1 cellular context compared by ENCODE assay signal in the genomic region with DNA sequence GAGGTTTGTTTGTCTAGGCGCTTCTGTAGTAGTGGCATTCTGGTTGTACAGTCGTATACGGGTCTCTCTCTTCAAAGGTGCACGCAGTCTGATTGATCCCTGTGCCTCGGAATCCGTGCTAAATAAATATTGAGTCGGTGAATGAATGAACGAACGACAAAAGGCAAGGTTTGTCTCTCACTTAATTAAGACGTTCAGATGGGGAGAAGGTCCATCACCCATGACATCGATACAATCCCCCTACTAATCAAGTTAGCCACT.
TF ChIP-seq lines count a peak whose summit lies in the region.

No MANE protein-coding gene starts in this region.

TF ChIP-seq in HepG2, 621 proteins besides CTCF, POLR2A, EP300 and RAD21 (continued from another document):
- TF ChIP-seq, protein P1, sequence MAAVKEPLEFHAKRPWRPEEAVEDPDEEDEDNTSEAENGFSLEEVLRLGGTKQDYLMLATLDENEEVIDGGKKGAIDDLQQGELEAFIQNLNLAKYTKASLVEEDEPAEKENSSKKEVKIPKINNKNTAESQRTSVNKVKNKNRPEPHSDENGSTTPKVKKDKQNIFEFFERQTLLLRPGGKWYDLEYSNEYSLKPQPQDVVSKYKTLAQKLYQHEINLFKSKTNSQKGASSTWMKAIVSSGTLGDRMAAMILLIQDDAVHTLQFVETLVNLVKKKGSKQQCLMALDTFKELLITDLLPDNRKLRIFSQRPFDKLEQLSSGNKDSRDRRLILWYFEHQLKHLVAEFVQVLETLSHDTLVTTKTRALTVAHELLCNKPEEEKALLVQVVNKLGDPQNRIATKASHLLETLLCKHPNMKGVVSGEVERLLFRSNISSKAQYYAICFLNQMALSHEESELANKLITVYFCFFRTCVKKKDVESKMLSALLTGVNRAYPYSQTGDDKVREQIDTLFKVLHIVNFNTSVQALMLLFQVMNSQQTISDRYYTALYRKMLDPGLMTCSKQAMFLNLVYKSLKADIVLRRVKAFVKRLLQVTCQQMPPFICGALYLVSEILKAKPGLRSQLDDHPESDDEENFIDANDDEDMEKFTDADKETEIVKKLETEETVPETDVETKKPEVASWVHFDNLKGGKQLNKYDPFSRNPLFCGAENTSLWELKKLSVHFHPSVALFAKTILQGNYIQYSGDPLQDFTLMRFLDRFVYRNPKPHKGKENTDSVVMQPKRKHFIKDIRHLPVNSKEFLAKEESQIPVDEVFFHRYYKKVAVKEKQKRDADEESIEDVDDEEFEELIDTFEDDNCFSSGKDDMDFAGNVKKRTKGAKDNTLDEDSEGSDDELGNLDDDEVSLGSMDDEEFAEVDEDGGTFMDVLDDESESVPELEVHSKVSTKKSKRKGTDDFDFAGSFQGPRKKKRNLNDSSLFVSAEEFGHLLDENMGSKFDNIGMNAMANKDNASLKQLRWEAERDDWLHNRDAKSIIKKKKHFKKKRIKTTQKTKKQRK (IDR thresholded peaks at IDR 0.05; ENCODE audit: low read length), result no peak
- TF ChIP-seq, protein P2, sequence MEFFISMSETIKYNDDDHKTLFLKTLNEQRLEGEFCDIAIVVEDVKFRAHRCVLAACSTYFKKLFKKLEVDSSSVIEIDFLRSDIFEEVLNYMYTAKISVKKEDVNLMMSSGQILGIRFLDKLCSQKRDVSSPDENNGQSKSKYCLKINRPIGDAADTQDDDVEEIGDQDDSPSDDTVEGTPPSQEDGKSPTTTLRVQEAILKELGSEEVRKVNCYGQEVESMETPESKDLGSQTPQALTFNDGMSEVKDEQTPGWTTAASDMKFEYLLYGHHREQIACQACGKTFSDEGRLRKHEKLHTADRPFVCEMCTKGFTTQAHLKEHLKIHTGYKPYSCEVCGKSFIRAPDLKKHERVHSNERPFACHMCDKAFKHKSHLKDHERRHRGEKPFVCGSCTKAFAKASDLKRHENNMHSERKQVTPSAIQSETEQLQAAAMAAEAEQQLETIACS (CRISPR knock-in tag; IDR thresholded peaks at IDR 0.05), result no peak
- TF ChIP-seq SMYD3 (CRISPR knock-in tag; IDR thresholded peaks at IDR 0.05) (0 out of 2 replicates have a peak, but pooled peaks have one; percentile 60), EEA1 (CRISPR knock-in tag; IDR thresholded peaks at IDR 0.05; ENCODE audit: borderline replicate concordance) (no peak), ZNF530 (CRISPR knock-in tag; IDR thresholded peaks at IDR 0.05; ENCODE audit: low read depth) (no peak), TCF12 (IDR thresholded peaks at IDR 0.05) (no peak), TCF12 (CRISPR knock-in tag; IDR thresholded peaks at IDR 0.05) (no peak), ZNF615 (CRISPR knock-in tag; IDR thresholded peaks at IDR 0.05; ENCODE audit: borderline replicate concordance) (0 out of 2 replicates have a peak, but pooled peaks have one; percentile 18), SMAD1 (CRISPR knock-in tag; IDR thresholded peaks at IDR 0.05; ENCODE audit: borderline replicate concordance, low read depth) (no peak), ZNF430 (CRISPR knock-in tag; IDR thresholded peaks at IDR 0.05) (0 out of 2 replicates have a peak, but pooled peaks have one; percentile 46), HOXA7 (CRISPR knock-in tag; IDR thresholded peaks at IDR 0.05) (no peak), MEIS1 (CRISPR knock-in tag; IDR thresholded peaks at IDR 0.05; ENCODE audit: borderline replicate concordance) (0 out of 2 replicates have a peak, but pooled peaks have one; percentile 42)
- TF ChIP-seq, protein P3, sequence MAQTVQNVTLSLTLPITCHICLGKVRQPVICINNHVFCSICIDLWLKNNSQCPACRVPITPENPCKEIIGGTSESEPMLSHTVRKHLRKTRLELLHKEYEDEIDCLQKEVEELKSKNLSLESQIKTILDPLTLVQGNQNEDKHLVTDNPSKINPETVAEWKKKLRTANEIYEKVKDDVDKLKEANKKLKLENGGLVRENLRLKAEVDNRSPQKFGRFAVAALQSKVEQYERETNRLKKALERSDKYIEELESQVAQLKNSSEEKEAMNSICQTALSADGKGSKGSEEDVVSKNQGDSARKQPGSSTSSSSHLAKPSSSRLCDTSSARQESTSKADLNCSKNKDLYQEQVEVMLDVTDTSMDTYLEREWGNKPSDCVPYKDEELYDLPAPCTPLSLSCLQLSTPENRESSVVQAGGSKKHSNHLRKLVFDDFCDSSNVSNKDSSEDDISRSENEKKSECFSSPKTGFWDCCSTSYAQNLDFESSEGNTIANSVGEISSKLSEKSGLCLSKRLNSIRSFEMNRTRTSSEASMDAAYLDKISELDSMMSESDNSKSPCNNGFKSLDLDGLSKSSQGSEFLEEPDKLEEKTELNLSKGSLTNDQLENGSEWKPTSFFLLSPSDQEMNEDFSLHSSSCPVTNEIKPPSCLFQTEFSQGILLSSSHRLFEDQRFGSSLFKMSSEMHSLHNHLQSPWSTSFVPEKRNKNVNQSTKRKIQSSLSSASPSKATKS (CRISPR knock-in tag; IDR thresholded peaks at IDR 0.05), result no peak
